In genomic region chr7:111561659-111561908, GRCh38 we compare ENCODE assay signal across 8 cellular contexts. TPM values are rescaled to one million over a fixed set of nuclear protein-coding genes. Genes with fewer than 3 reads are reported as not detected.
DNase-seq lines count a peak whose midpoint lies in the region; ATAC-seq and TF ChIP-seq lines count a peak whose summit lies in the region.

No MANE protein-coding gene starts in this region.

- H3K27me3 ChIP-seq in upper lobe of right lung = no peaks in the 10 kb centered on the region

- peaks cover 42% of the 10 kb centered on the region for H3K4me1 Mint-ChIP-seq in HFFc6 (ENCODE audit: low read depth)
- peaks cover 26% of the 10 kb centered on the region for H3K4me1 Mint-ChIP-seq in memory B cell

- intact Hi-C loops in upper lobe of right lung (cut with DNase I) (no loop called here), posterior cingulate gyrus (cut with DNase I) (no loop called here)

- DNase-seq in HFFc6 = no peak
- DNase-seq in astrocyte of the cerebellum (ENCODE audit: low read depth) = no peak
- no peak for DNase-seq in memory B cell (ENCODE audit: low spot score in 2 of 2)
- no peak for DNase-seq in upper lobe of right lung
- DNase-seq in NK-92 treated with Interleukin-12 subunit alpha and Interleukin-12 subunit beta, amount 100 ng/mL, for 24 hours (lab: John Stamatoyannopoulos, UW) = no peak
- DNase-seq in posterior cingulate gyrus = no peak

- no peaks in the 10 kb centered on the region for H3K36me3 ChIP-seq in upper lobe of right lung

- H3K27ac ChIP-seq in 22Rv1 = peak overlapping the region; percentile 55
- H3K27ac ChIP-seq in upper lobe of right lung = peak overlapping the region; percentile 88

- H3K27me3 Mint-ChIP-seq in HFFc6 (ENCODE audit: insufficient read depth) = no peaks in the 10 kb centered on the region
- peaks cover 1% of the 10 kb centered on the region for H3K27me3 Mint-ChIP-seq in memory B cell

- peaks cover 20% of the 10 kb centered on the region for H3K4me1 ChIP-seq in upper lobe of right lung

- in situ Hi-C loops in astrocyte of the cerebellum (cut with HindIII; ENCODE audit: low sequenced_read_pairs) = no loop called here

- no peaks in the 10 kb centered on the region for H3K9me3 ChIP-seq in upper lobe of right lung

- H3K4me3 Mint-ChIP-seq in HFFc6 (peak overlapping the region; percentile 93), memory B cell (peak overlapping the region; percentile 90)

- H3K4me3 ChIP-seq in astrocyte of the cerebellum (ENCODE audit: low read depth, low read length) (peak overlapping the region; percentile 59), upper lobe of right lung (peak overlapping the region; percentile 82)

- ATAC-seq in memory B cell (ENCODE audit: low read depth) (no peak), upper lobe of right lung (no peak), HG03159 (IDR thresholded peaks at IDR 0.05; ENCODE audit: unreplicated experiment) (no peak)

- H3K9me3 Mint-ChIP-seq in HFFc6 = no peaks in the 10 kb centered on the region
- H3K9me3 Mint-ChIP-seq in memory B cell = no peaks in the 10 kb centered on the region

- H3K36me3 Mint-ChIP-seq in HFFc6 (ENCODE audit: low read depth) (peaks cover 13% of the 10 kb centered on the region), memory B cell (peaks cover 11% of the 10 kb centered on the region)

- TF ChIP-seq CTCF in 22Rv1 (IDR thresholded peaks at IDR 0.05) = no peak
- no peak for TF ChIP-seq CTCF in HFFc6 (IDR thresholded peaks at IDR 0.05)
- no peak for TF ChIP-seq CTCF in astrocyte of the cerebellum (IDR thresholded peaks at IDR 0.05; ENCODE audit: low read depth, low read length, missing control alignments)
- no peak for TF ChIP-seq CTCF in upper lobe of right lung (IDR thresholded peaks at IDR 0.05)

- H3K27ac Mint-ChIP-seq in HFFc6 (peak overlapping the region; percentile 90), memory B cell (peak overlapping the region; percentile 97)

RNA-seq across cellular contexts. Expression of gene IMMP2L, which starts 0.7 kb away (rescaled TPM):
- 10 to 100 TPM in 3 of 6 experiments, 1 to 10 TPM in 3; 7.2 to 13.6 (median 10.1) TPM for total RNA-seq in HFFc6 (2021; fragmentation: NEBNext Ultra II Directional; extraction: Animal tissue kit (Norgen Biotek cat#: 25700))
- total RNA-seq in upper lobe of right lung = 22.0 TPM
